In genomic region chr10:128747556-128748335, GRCh38 we compare ENCODE assay signal across 29 cellular contexts.
"Had no signal": no experiment of that assay in that cellular context is flagged by ENCODE, and none has a peak within 500 bp of the region (broad histone marks: within the 10 kb centered on the region; RNA-seq: fewer than 3 reads in every experiment).

No MANE protein-coding gene starts in this region.

- H3K27ac Mint-ChIP-seq: activated CD4-positive, alpha-beta memory T cell treated with anti-CD3 and anti-CD28 coated beads for 36 hours; activated CD4-positive, alpha-beta T cell treated with anti-CD3 and anti-CD28 coated beads for 36 hours; activated CD4-positive, alpha-beta T cell treated with anti-CD3 and anti-CD28 coated beads, Interleukin-2, amount 10 ng/mL, durations not matched to agents 24 days and 14 days; activated CD8-positive, alpha-beta memory T cell treated with anti-CD3 and anti-CD28 coated beads, Interleukin-2, amount 10 ng/mL, durations not matched to agents 7 days and 5 days; activated CD8-positive, alpha-beta T cell treated with anti-CD3 and anti-CD28 coated beads, Interleukin-2, amount 10 ng/mL, durations not matched to agents 7 days and 5 days; activated naive CD8-positive, alpha-beta T cell; activated T-cell treated with anti-CD3 and anti-CD28 coated beads, Interleukin-2, amount 50 U/mL, for 24 hours; activated T-cell treated with anti-CD3 and anti-CD28 coated beads, Interleukin-2, amount 50 U/mL, for 72 hours; dendritic cell treated with granulocyte-macrophage colony-stimulating factor and Interleukin-4, amounts not matched to agents 40 ng/mL and 50 ng/mL, for 4 days; endodermal cell had no signal

- H3K27me3 ChIP-seq: brain microvascular endothelial cell had no signal

- FAIRE-seq: astrocyte, bronchial epithelial cell, frontal cortex had no signal

- H3K4me1 Mint-ChIP-seq: activated CD4-positive, alpha-beta T cell treated with anti-CD3 and anti-CD28 coated beads for 36 hours; activated CD4-positive, alpha-beta T cell treated with anti-CD3 and anti-CD28 coated beads, Interleukin-2, amount 10 ng/mL, durations not matched to agents 24 days and 14 days; activated CD8-positive, alpha-beta memory T cell treated with anti-CD3 and anti-CD28 coated beads, Interleukin-2, amount 10 ng/mL, durations not matched to agents 7 days and 5 days; central memory CD8-positive, alpha-beta T cell had no signal

- ATAC-seq: activated CD4-positive, alpha-beta T cell treated with anti-CD3 and anti-CD28 coated beads for 36 hours; activated CD8-positive, alpha-beta memory T cell treated with anti-CD3 and anti-CD28 coated beads, Interleukin-2, amount 10 ng/mL, durations not matched to agents 7 days and 5 days; activated CD8-positive, alpha-beta T cell treated with anti-CD3 and anti-CD28 coated beads, Interleukin-2, amount 10 ng/mL, durations not matched to agents 7 days and 5 days; activated T-cell treated with anti-CD3 and anti-CD28 coated beads, Interleukin-2, amount 50 U/mL, for 72 hours; esophagus mucosa had no signal

- H3K27ac ChIP-seq: brain microvascular endothelial cell, coronary artery, dorsolateral prefrontal cortex had no signal

- H3K9me3 Mint-ChIP-seq: activated CD4-positive, alpha-beta memory T cell treated with anti-CD3 and anti-CD28 coated beads for 36 hours; activated CD4-positive, alpha-beta T cell treated with anti-CD3 and anti-CD28 coated beads, Interleukin-2, amount 10 ng/mL, durations not matched to agents 24 days and 14 days; activated T-cell treated with anti-CD3 and anti-CD28 coated beads, Interleukin-2, amount 50 U/mL, for 24 hours; activated T-cell treated with anti-CD3 and anti-CD28 coated beads, Interleukin-2, amount 50 U/mL, for 72 hours; central memory CD8-positive, alpha-beta T cell; dendritic cell treated with granulocyte-macrophage colony-stimulating factor and Interleukin-4, amounts not matched to agents 40 ng/mL and 50 ng/mL, for 4 days; endodermal cell had no signal

- H3K27me3 Mint-ChIP-seq: activated CD4-positive, alpha-beta memory T cell treated with anti-CD3 and anti-CD28 coated beads for 36 hours; activated CD4-positive, alpha-beta T cell treated with anti-CD3 and anti-CD28 coated beads, Interleukin-2, amount 10 ng/mL, durations not matched to agents 24 days and 14 days; activated CD8-positive, alpha-beta memory T cell treated with anti-CD3 and anti-CD28 coated beads, Interleukin-2, amount 10 ng/mL, durations not matched to agents 7 days and 5 days had no signal

- H3K4me3 ChIP-seq: coronary artery, dorsolateral prefrontal cortex had no signal

- H3K4me3 Mint-ChIP-seq: activated CD4-positive, alpha-beta memory T cell treated with anti-CD3 and anti-CD28 coated beads for 36 hours; activated CD4-positive, alpha-beta T cell treated with anti-CD3 and anti-CD28 coated beads for 36 hours; activated CD4-positive, alpha-beta T cell treated with anti-CD3 and anti-CD28 coated beads, Interleukin-2, amount 10 ng/mL, durations not matched to agents 24 days and 14 days; activated CD8-positive, alpha-beta memory T cell treated with anti-CD3 and anti-CD28 coated beads, Interleukin-2, amount 10 ng/mL, durations not matched to agents 7 days and 5 days; activated CD8-positive, alpha-beta T cell treated with anti-CD3 and anti-CD28 coated beads, Interleukin-2, amount 10 ng/mL, durations not matched to agents 7 days and 5 days; activated naive CD8-positive, alpha-beta T cell; activated T-cell treated with anti-CD3 and anti-CD28 coated beads, Interleukin-2, amount 50 U/mL, for 24 hours; activated T-cell treated with anti-CD3 and anti-CD28 coated beads, Interleukin-2, amount 50 U/mL, for 72 hours; central memory CD8-positive, alpha-beta T cell; dendritic cell treated with granulocyte-macrophage colony-stimulating factor and Interleukin-4, amounts not matched to agents 40 ng/mL and 50 ng/mL, for 4 days; endodermal cell had no signal

- DNase-seq: activated CD4-positive, alpha-beta memory T cell treated with anti-CD3 and anti-CD28 coated beads for 36 hours; activated CD4-positive, alpha-beta T cell treated with anti-CD3 and anti-CD28 coated beads for 36 hours; activated CD4-positive, alpha-beta T cell treated with anti-CD3 and anti-CD28 coated beads, Interleukin-2, amount 10 ng/mL, durations not matched to agents 24 days and 14 days; activated CD4-positive, CD25-positive, alpha-beta regulatory T cell; activated CD4-positive, CD25-positive, alpha-beta regulatory T cell treated with anti-CD3 and anti-CD28 coated beads, Interleukin-2, amount 50 U/mL, for 72 hours; activated CD8-positive, alpha-beta memory T cell treated with anti-CD3 and anti-CD28 coated beads, Interleukin-2, amount 10 ng/mL, durations not matched to agents 7 days and 5 days; activated CD8-positive, alpha-beta memory T cell treated with anti-CD3 and anti-CD28 coated beads, Interleukin-2, amount 50 U/mL, for 4 hours; activated CD8-positive, alpha-beta T cell treated with anti-CD3 and anti-CD28 coated beads, Interleukin-2, amount 10 ng/mL, durations not matched to agents 7 days and 5 days; activated gamma-delta T cell; activated naive CD4-positive, alpha-beta T cell; activated naive CD4-positive, alpha-beta T cell treated with anti-CD3 and anti-CD28 coated beads, Interleukin-2, amount 50 U/mL, for 16 hours; activated T-cell treated with anti-CD3 and anti-CD28 coated beads, Interleukin-2, amount 50 U/mL, for 24 hours; activated T-cell treated with anti-CD3 and anti-CD28 coated beads, Interleukin-2, amount 50 U/mL, for 72 hours; amniotic stem cell; anterior cingulate cortex; brain microvascular endothelial cell; dorsolateral prefrontal cortex; effector memory CD4-positive, alpha-beta T cell; endodermal cell; foreskin fibroblast; T-helper 2 cell had no signal

- H3K36me3 Mint-ChIP-seq: activated CD4-positive, alpha-beta memory T cell treated with anti-CD3 and anti-CD28 coated beads for 36 hours; activated CD8-positive, alpha-beta memory T cell treated with anti-CD3 and anti-CD28 coated beads, Interleukin-2, amount 10 ng/mL, durations not matched to agents 7 days and 5 days; activated naive CD8-positive, alpha-beta T cell had no signal

- H3K36me3 ChIP-seq: brain microvascular endothelial cell had no signal
